In the genomic region with DNA sequence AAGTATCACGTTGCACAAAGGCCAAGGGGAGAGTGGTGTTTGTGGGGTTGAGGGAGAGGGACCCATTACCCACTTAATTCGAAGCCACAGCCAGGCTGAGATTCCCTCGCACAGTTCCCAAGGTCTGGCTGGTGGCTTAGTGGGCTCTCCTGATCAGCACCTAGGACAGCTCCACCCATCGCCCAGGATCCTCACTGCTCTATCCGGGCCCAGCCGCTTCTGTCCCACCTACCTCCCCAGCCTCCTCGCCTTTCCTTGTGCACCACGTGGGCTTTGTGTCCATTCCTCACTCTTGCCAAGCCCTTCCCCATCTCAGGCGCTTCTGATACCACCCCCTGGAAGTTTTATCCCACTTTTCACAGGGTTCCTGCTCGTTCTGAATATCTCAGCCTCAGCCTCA, we compare ENCODE assay signal across 10 cellular contexts.
DNase-seq lines count a peak whose midpoint lies in the region; ATAC-seq and TF ChIP-seq lines count a peak whose summit lies in the region.
"Had no signal": no experiment of that assay in that cellular context is flagged by ENCODE, and none has a peak within 500 bp of the region (broad histone marks: within the 10 kb centered on the region; RNA-seq: fewer than 3 reads in every experiment).

No MANE protein-coding gene starts in this region.

- ATAC-seq in left cardiac atrium (peak; percentile 30 to 45), upper lobe of right lung (peak; percentile 53), HG03159 (IDR thresholded peaks at IDR 0.05; ENCODE audit: unreplicated experiment) (no peak), HG03097 (IDR thresholded peaks at IDR 0.05; ENCODE audit: low FRiP score, unreplicated experiment) (no peak), HG03025 (IDR thresholded peaks at IDR 0.05; ENCODE audit: low FRiP score, unreplicated experiment) (no peak)

- H3K4me3 ChIP-seq in upper lobe of right lung, result no peak overlapping the region
- H3K4me3 ChIP-seq: BLaER1 had no signal

- H3K9me3 ChIP-seq in upper lobe of right lung, result no peaks in the 10 kb centered on the region

- H3K4me1 ChIP-seq in upper lobe of right lung, result no peaks in the 10 kb centered on the region
- H3K4me1 ChIP-seq: BLaER1 had no signal

- no peak for DNase-seq in left cardiac atrium
- no peak for DNase-seq in cardiac septum (ENCODE audit: low spot score)
- DNase-seq in activated CD4-positive, alpha-beta T cell treated with anti-CD3 and anti-CD28 coated beads, Interleukin-2, amount 50 U/mL, for 1 hour, result peak; percentile 15
- DNase-seq in iPS DF 4.7 (ENCODE audit: extremely low read depth, low spot score), result peak; percentile 44
- DNase-seq in upper lobe of right lung, result no peak
- DNase-seq: NCI-H526 had no signal

- intact Hi-C loops in left cardiac atrium (cut with DNase I), result no loop called here
- intact Hi-C loops in cardiac septum (cut with DNase I), result no loop called here
- intact Hi-C loops in upper lobe of right lung (cut with DNase I), result no loop called here

- H3K27ac ChIP-seq in upper lobe of right lung, result no peak overlapping the region
- H3K27ac ChIP-seq: BLaER1 had no signal

- TF ChIP-seq CTCF in upper lobe of right lung (IDR thresholded peaks at IDR 0.05), result no peak

- H3K27me3 ChIP-seq in upper lobe of right lung, result peaks cover 3% of the 10 kb centered on the region
- H3K27me3 ChIP-seq: BLaER1 had no signal

- H3K36me3 ChIP-seq in upper lobe of right lung, result no peaks in the 10 kb centered on the region
- H3K36me3 ChIP-seq: BLaER1 had no signal

Comparison
In these comparisons a context has a peak if more than half of its experiments do, and no peak if none do; other contexts are left out.
1. ATAC-seq: peak in left cardiac atrium (2 of 2) and upper lobe of right lung (single experiment); none in HG03159 (single experiment), HG03097 (single experiment) and HG03025 (single experiment).
2. DNase-seq: peak in activated CD4-positive, alpha-beta T cell treated with anti-CD3 and anti-CD28 coated beads, Interleukin-2, amount 50 U/mL, for 1 hour (single experiment) and iPS DF 4.7 (single experiment); none in left cardiac atrium (single experiment), cardiac septum (single experiment) and upper lobe of right lung (single experiment).